1 cellular context compared by ENCODE assay signal in genomic region chr16:29805232-29806095, GRCh38.
TF ChIP-seq lines count a peak whose summit lies in the region.

No MANE protein-coding gene starts in this region.

TF ChIP-seq in HepG2, 621 proteins besides CTCF, POLR2A, EP300 and RAD21 (continued from another document and continues in another):
- TF ChIP-seq MNT (IDR thresholded peaks at IDR 0.05) (peak; percentile 56), SIN3B (IDR thresholded peaks at IDR 0.05; ENCODE audit: low read length) (peak; percentile 93), ZNF800 (CRISPR knock-in tag; IDR thresholded peaks at IDR 0.05) (peak; percentile 85), SAFB2 (CRISPR knock-in tag; IDR thresholded peaks at IDR 0.05; ENCODE audit: borderline replicate concordance, low read depth) (peak; percentile 96), MEF2D (CRISPR knock-in tag; IDR thresholded peaks at IDR 0.05) (peak; percentile 38; the same call in 1 of the 2 replicates), SOX13 (IDR thresholded peaks at IDR 0.05) (peak; percentile 26; the same call in 1 of the 2 replicates), SOX13 (CRISPR knock-in tag; conservative IDR thresholded peaks at IDR 0.05 in 1 of 2, IDR thresholded peaks at IDR 0.05 in 1 of 2) (peak in 1 of 2 experiments; percentile 72; a peak in 2 of 4 replicates), TARDBP (CRISPR knock-in tag; IDR thresholded peaks at IDR 0.05) (peak; percentile 99), CAMTA2 (CRISPR knock-in tag; IDR thresholded peaks at IDR 0.05; ENCODE audit: borderline replicate concordance) (no peak), RARG (CRISPR knock-in tag; IDR thresholded peaks at IDR 0.05; ENCODE audit: low read depth) (no peak; the same call in 1 of the 2 replicates), ZNF567 (CRISPR knock-in tag; IDR thresholded peaks at IDR 0.05; ENCODE audit: borderline replicate concordance) (peak; percentile 60; the same call in 1 of the 2 replicates), PRPF4 (IDR thresholded peaks at IDR 0.05; ENCODE audit: low read depth, low read length, poor library complexity, severe bottlenecking) (no peak), ZNF746 (CRISPR knock-in tag; IDR thresholded peaks at IDR 0.05) (peak; percentile 100), FOXK1 (CRISPR knock-in tag; IDR thresholded peaks at IDR 0.05; ENCODE audit: borderline replicate concordance, low read depth) (peak; percentile 99), MTERF4 (CRISPR knock-in tag; IDR thresholded peaks at IDR 0.05) (no peak), ZNF724P (CRISPR knock-in tag; IDR thresholded peaks at IDR 0.05; ENCODE audit: borderline replicate concordance) (peak; percentile 93; the same call in 1 of the 2 replicates), CHD4 (IDR thresholded peaks at IDR 0.05; ENCODE audit: borderline replicate concordance, low read length) (no peak), ZNF430 (CRISPR knock-in tag; IDR thresholded peaks at IDR 0.05) (no peak; the same call in 1 of the 2 replicates), MAX (IDR thresholded peaks at IDR 0.05) (peak; percentile 99), ZBTB21 (CRISPR knock-in tag; IDR thresholded peaks at IDR 0.05) (0 out of 2 replicates have a peak, but pooled peaks have one; percentile 25), YEATS4 (CRISPR knock-in tag; IDR thresholded peaks at IDR 0.05; ENCODE audit: borderline replicate concordance) (peak; percentile 99), GABPB1 (CRISPR knock-in tag; IDR thresholded peaks at IDR 0.05) (peak; percentile 92), ZSCAN30 (CRISPR knock-in tag; IDR thresholded peaks at IDR 0.05) (peak; percentile 58; the same call in 1 of the 2 replicates), MAF1 (CRISPR knock-in tag; IDR thresholded peaks at IDR 0.05; ENCODE audit: borderline replicate concordance) (peak; percentile 52; the same call in 1 of the 2 replicates), FUBP1 (CRISPR knock-in tag; IDR thresholded peaks at IDR 0.05; ENCODE audit: borderline replicate concordance) (0 out of 2 replicates have a peak, but pooled peaks have one; percentile 45), HCFC1 (IDR thresholded peaks at IDR 0.05; ENCODE audit: low read depth, low read length) (peak; percentile 73), REL (CRISPR knock-in tag; conservative IDR thresholded peaks at IDR 0.05) (peak; percentile 96), MYNN (CRISPR knock-in tag; IDR thresholded peaks at IDR 0.05; ENCODE audit: low read depth) (peak; percentile 88; the same call in 1 of the 2 replicates), TBP (CRISPR knock-in tag; IDR thresholded peaks at IDR 0.05) (no peak), MTA1 (CRISPR knock-in tag; IDR thresholded peaks at IDR 0.05; ENCODE audit: borderline replicate concordance) (peak; percentile 76), SATB2 (CRISPR knock-in tag; IDR thresholded peaks at IDR 0.05) (peak; percentile 36; the same call in 1 of the 2 replicates), ZNF468 (CRISPR knock-in tag; IDR thresholded peaks at IDR 0.05) (peak; percentile 50; the same call in 1 of the 2 replicates), ZNF652 (CRISPR knock-in tag; IDR thresholded peaks at IDR 0.05; ENCODE audit: borderline replicate concordance, low read depth) (peak; percentile 67; the same call in 1 of the 2 replicates), ZBTB33 (CRISPR knock-in tag; IDR thresholded peaks at IDR 0.05) (peak; percentile 67; the same call in 1 of the 2 replicates), KDM3A (CRISPR knock-in tag; IDR thresholded peaks at IDR 0.05; ENCODE audit: low read depth) (peak; percentile 80; the same call in 1 of the 2 replicates), AGO2 (optimal IDR thresholded peaks at IDR 0.05; ENCODE audit: low read depth, low read length) (peak; percentile 99), HMG20B (CRISPR knock-in tag; conservative IDR thresholded peaks at IDR 0.05) (peak; percentile 84; the same call in 1 of the 2 replicates), ZNF143 (CRISPR knock-in tag; IDR thresholded peaks at IDR 0.05) (peak; percentile 61), CHD2 (IDR thresholded peaks at IDR 0.05; ENCODE audit: low read depth, low read length) (peak; percentile 44), SOX5 (CRISPR knock-in tag; IDR thresholded peaks at IDR 0.05; ENCODE audit: borderline replicate concordance) (peak; percentile 86), SMARCE1 (IDR thresholded peaks at IDR 0.05; ENCODE audit: borderline replicate concordance) (no peak), ISX (CRISPR knock-in tag; conservative IDR thresholded peaks at IDR 0.05) (no peak; the same call in 1 of the 2 replicates), ZNF292 (CRISPR knock-in tag; IDR thresholded peaks at IDR 0.05; ENCODE audit: borderline replicate concordance, low read depth) (no peak; the same call in 1 of the 2 replicates), THAP11 (CRISPR knock-in tag; IDR thresholded peaks at IDR 0.05) (peak; percentile 94), ZNF513 (CRISPR knock-in tag; conservative IDR thresholded peaks at IDR 0.05) (no peak), KLF6 (CRISPR knock-in tag; IDR thresholded peaks at IDR 0.05) (peak; percentile 99), GRHL1 (CRISPR knock-in tag; conservative IDR thresholded peaks at IDR 0.05) (no peak), ZNF589 (CRISPR knock-in tag; conservative IDR thresholded peaks at IDR 0.05) (peak; percentile 91; the same call in 1 of the 2 replicates), MZF1 (CRISPR knock-in tag; IDR thresholded peaks at IDR 0.05; ENCODE audit: borderline replicate concordance) (no peak), MEIS1 (CRISPR knock-in tag; IDR thresholded peaks at IDR 0.05; ENCODE audit: borderline replicate concordance) (peak; percentile 94), TCF7 (IDR thresholded peaks at IDR 0.05; ENCODE audit: low read depth) (peak; percentile 26; the same call in 1 of the 2 replicates), TOPORS (CRISPR knock-in tag; IDR thresholded peaks at IDR 0.05) (peak; percentile 99), ZNF709 (CRISPR knock-in tag; IDR thresholded peaks at IDR 0.05) (peak; percentile 88; the same call in 1 of the 2 replicates), NR2F1 (CRISPR knock-in tag; IDR thresholded peaks at IDR 0.05) (no peak), TP53 (CRISPR knock-in tag; conservative IDR thresholded peaks at IDR 0.05) (peak; percentile 84), ZNF18 (CRISPR knock-in tag; IDR thresholded peaks at IDR 0.05; ENCODE audit: insufficient replicate concordance) (peak; percentile 96), ZNF768 (CRISPR knock-in tag; IDR thresholded peaks at IDR 0.05) (peak; percentile 78), KAT8 (CRISPR knock-in tag; IDR thresholded peaks at IDR 0.05) (peak; percentile 97), THYN1 (CRISPR knock-in tag; IDR thresholded peaks at IDR 0.05; ENCODE audit: borderline replicate concordance, low read depth) (peak; percentile 95; the same call in 1 of the 2 replicates), GTF3A (CRISPR knock-in tag; conservative IDR thresholded peaks at IDR 0.05) (no peak; the same call in 1 of the 2 replicates), HNRNPK (IDR thresholded peaks at IDR 0.05; ENCODE audit: low read depth, low read length, poor library complexity, severe bottlenecking) (peak; percentile 99)
